Comparison of ENCODE assay signal across 12 cellular contexts in genomic region chr7:74231232-74231590, GRCh38. TPM values are rescaled to one million over a fixed set of nuclear protein-coding genes. Genes with fewer than 3 reads are reported as not detected.
DNase-seq lines count a peak whose midpoint lies in the region; ATAC-seq, FAIRE-seq and TF ChIP-seq lines count a peak whose summit lies in the region.
"Had no signal": no experiment of that assay in that cellular context is flagged by ENCODE, and none has a peak within 500 bp of the region (broad histone marks: within the 10 kb centered on the region; RNA-seq: fewer than 3 reads in every experiment).

No MANE protein-coding gene starts in this region.

- peak overlapping the region; percentile 39; the same call in 1 of the 2 replicates for H3K27ac ChIP-seq in HL-60 (replicated peaks)
- H3K27ac ChIP-seq: GM23248 had no signal

- H3K4me3 Mint-ChIP-seq in activated CD8-positive, alpha-beta memory T cell treated with anti-CD3 and anti-CD28 coated beads, Interleukin-2, amount 10 ng/mL, durations not matched to agents 7 days and 5 days = no peak overlapping the region
- H3K4me3 Mint-ChIP-seq in stimulated activated naive B cell treated with anti-CD40 and anti-IgM and Interleukin-4, amounts not matched to agents 10 μg/mL and 1 μg/mL and 100 μg/mL, for 72 hours = peak overlapping the region in 1 of 2 donors; percentile 44

- no peak for FAIRE-seq in D721Med (lab: Jason Lieb, UNC)

- H3K9me3 Mint-ChIP-seq in activated CD8-positive, alpha-beta memory T cell treated with anti-CD3 and anti-CD28 coated beads, Interleukin-2, amount 10 ng/mL, durations not matched to agents 7 days and 5 days (ENCODE audit: low read depth) = no peaks in the 10 kb centered on the region
- H3K9me3 Mint-ChIP-seq in stimulated activated naive B cell treated with anti-CD40 and anti-IgM and Interleukin-4, amounts not matched to agents 10 μg/mL and 1 μg/mL and 100 μg/mL, for 72 hours = no peaks in the 10 kb centered on the region

- H3K4me3 ChIP-seq in HL-60 (replicated peaks; ENCODE audit: insufficient read depth, low read length) = no peak overlapping the region
- H3K4me3 ChIP-seq: GM23248 had no signal

- peak overlapping the region; percentile 62 for H3K27ac Mint-ChIP-seq in activated CD8-positive, alpha-beta memory T cell treated with anti-CD3 and anti-CD28 coated beads, Interleukin-2, amount 10 ng/mL, durations not matched to agents 7 days and 5 days
- peak overlapping the region; percentile 84 for H3K27ac Mint-ChIP-seq in stimulated activated naive B cell treated with anti-CD40 and anti-IgM and Interleukin-4, amounts not matched to agents 10 μg/mL and 1 μg/mL and 100 μg/mL, for 72 hours

- H3K27me3 Mint-ChIP-seq in activated CD8-positive, alpha-beta memory T cell treated with anti-CD3 and anti-CD28 coated beads, Interleukin-2, amount 10 ng/mL, durations not matched to agents 7 days and 5 days = no peaks in the 10 kb centered on the region
- no peaks in the 10 kb centered on the region for H3K27me3 Mint-ChIP-seq in stimulated activated naive B cell treated with anti-CD40 and anti-IgM and Interleukin-4, amounts not matched to agents 10 μg/mL and 1 μg/mL and 100 μg/mL, for 72 hours

- TF ChIP-seq CTCF in HL-60 (IDR thresholded peaks at IDR 0.05; ENCODE audit: insufficient read depth, low read length) (no peak), D721Med (IDR thresholded peaks at IDR 0.05; ENCODE audit: insufficient read depth, missing control alignments) (no peak)

- no peak for DNase-seq in activated CD8-positive, alpha-beta memory T cell treated with anti-CD3 and anti-CD28 coated beads, Interleukin-2, amount 10 ng/mL, durations not matched to agents 7 days and 5 days
- no peak for DNase-seq in activated CD8-positive, alpha-beta memory T cell treated with anti-CD3 and anti-CD28 coated beads, Interleukin-2, amount 50 U/mL, for 4 hours
- no peak for DNase-seq in HL-60 (ENCODE audit: low read depth in 1 of 2, low spot score in 1 of 2)
- DNase-seq in stimulated activated naive B cell treated with anti-CD40 and anti-IgM and Interleukin-4, amounts not matched to agents 10 μg/mL and 1 μg/mL and 100 μg/mL, for 72 hours = peak; percentile 83
- DNase-seq in NOMO-1 (lab: John Stamatoyannopoulos, UW; ENCODE audit: unreplicated experiment in 2 of 2) = no peak
- no peak for DNase-seq in stimulated activated CD4-positive, alpha-beta T cell treated with anti-CD3 and anti-CD28 coated beads, Interleukin-12 subunit alpha, Interleukin-12 subunit beta, amount 100 ng/mL, for 4 hours
- DNase-seq in D721Med (ENCODE audit: insufficient read length, low spot score) = no peak
- DNase-seq: GM23248; midbrain; NCI-H1417; stimulated activated CD4-positive, alpha-beta T cell treated with anti-CD3 and anti-CD28 coated beads, Interleukin-2, amount 100 ng/mL, for 24 hours had no signal

- CTCF ChIA-PET in activated CD8-positive, alpha-beta memory T cell treated with anti-CD3 and anti-CD28 coated beads, Interleukin-2, amount 10 ng/mL, durations not matched to agents 7 days and 5 days (lab: Charles Lee) = interaction anchor here (1.2 to 6.3 kb wide), 4 partner anchors 14 to 170 kb away, joined by 3 to 28 read pairs (median 8); no protein-coding TSS in a partner anchor

- H3K36me3 Mint-ChIP-seq in activated CD8-positive, alpha-beta memory T cell treated with anti-CD3 and anti-CD28 coated beads, Interleukin-2, amount 10 ng/mL, durations not matched to agents 7 days and 5 days = peaks cover 58% of the 10 kb centered on the region
- peaks cover 45 to 67% of the 10 kb centered on the region in 2 donors for H3K36me3 Mint-ChIP-seq in stimulated activated naive B cell treated with anti-CD40 and anti-IgM and Interleukin-4, amounts not matched to agents 10 μg/mL and 1 μg/mL and 100 μg/mL, for 72 hours

- no peaks in the 10 kb centered on the region for H3K27me3 ChIP-seq in HL-60 (ENCODE audit: insufficient read depth, poor library complexity, severe bottlenecking)

- peaks cover 40% of the 10 kb centered on the region for H3K4me1 Mint-ChIP-seq in activated CD8-positive, alpha-beta memory T cell treated with anti-CD3 and anti-CD28 coated beads, Interleukin-2, amount 10 ng/mL, durations not matched to agents 7 days and 5 days
- peaks cover 34 to 64% of the 10 kb centered on the region in 2 donors for H3K4me1 Mint-ChIP-seq in stimulated activated naive B cell treated with anti-CD40 and anti-IgM and Interleukin-4, amounts not matched to agents 10 μg/mL and 1 μg/mL and 100 μg/mL, for 72 hours

- ATAC-seq in activated CD8-positive, alpha-beta memory T cell treated with anti-CD3 and anti-CD28 coated beads, Interleukin-2, amount 10 ng/mL, durations not matched to agents 7 days and 5 days = no peak
- peak; percentile 67 for ATAC-seq in GM21825 (IDR thresholded peaks at IDR 0.05; ENCODE audit: unreplicated experiment)
- ATAC-seq in stimulated activated naive B cell treated with anti-CD40 and anti-IgM and Interleukin-4, amounts not matched to agents 10 μg/mL and 1 μg/mL and 100 μg/mL, for 72 hours (replicated peaks) = peak; percentile 90 to 94

RNA-seq across cellular contexts. Expression of gene LAT2, which starts 21.4 kb away (rescaled TPM):
- total RNA-seq in activated CD8-positive, alpha-beta memory T cell treated with anti-CD3 and anti-CD28 coated beads, Interleukin-2, amount 10 ng/mL, durations not matched to agents 7 days and 5 days = 10 to 100 TPM; 15.3 to 17.6 TPM

RNA-seq across cellular contexts. Expression of gene RFC2, which starts 23.0 kb away (rescaled TPM):
- total RNA-seq in activated CD8-positive, alpha-beta memory T cell treated with anti-CD3 and anti-CD28 coated beads, Interleukin-2, amount 10 ng/mL, durations not matched to agents 7 days and 5 days = 10 to 100 TPM; 70.5 to 76.8 TPM

RNA-seq across cellular contexts. Expression of gene EIF4H, which starts 57.1 kb away (rescaled TPM):
- total RNA-seq in activated CD8-positive, alpha-beta memory T cell treated with anti-CD3 and anti-CD28 coated beads, Interleukin-2, amount 10 ng/mL, durations not matched to agents 7 days and 5 days = 100 to 1,000 TPM; 278 to 322 TPM

RNA-seq across cellular contexts. Expression of gene CLIP2, which starts 58.0 kb away (rescaled TPM):
- total RNA-seq in activated CD8-positive, alpha-beta memory T cell treated with anti-CD3 and anti-CD28 coated beads, Interleukin-2, amount 10 ng/mL, durations not matched to agents 7 days and 5 days = 1 to 10 TPM; 1.9 to 4.6 TPM
